24 cellular contexts compared by ENCODE assay signal in genomic region chr3:107117156-107117555, GRCh38.
A peak's percentile ranks its signal among the peaks of the same experiment; 100 is the strongest.
DNase-seq lines count a peak whose midpoint lies in the region; ATAC-seq, FAIRE-seq and TF ChIP-seq lines count a peak whose summit lies in the region.
"Had no signal": no experiment of that assay in that cellular context is flagged by ENCODE, and none has a peak within 500 bp of the region (broad histone marks: within the 10 kb centered on the region; RNA-seq: fewer than 3 reads in every experiment).

No MANE protein-coding gene starts in this region.

- no peaks in the 10 kb centered on the region for H3K9me2 ChIP-seq in OCI-LY7 (ENCODE audit: insufficient read depth, low read length)

- WGBS in A549 (ENCODE audit: missing lambda C conversion rate), result 90% methylated on average over 4 of the region's 4 CpGs
- 94% methylated on average over 4 of the region's 4 CpGs; no CpG with 5 or more reads in 1 of the 2 experiments for WGBS in H1 (ENCODE audit: extremely low coverage in 1 of 2, insufficient coverage in 1 of 2, insufficient read length in 1 of 2, insufficient replicate concordance in 2 of 2, low coverage in 1 of 2, low lambda C conversion rate in 2 of 2, missing lambda C conversion rate in 1 of 2), 2 experiments

- ATAC-seq in A549 (no peak), GM18520 (IDR thresholded peaks at IDR 0.05; ENCODE audit: unreplicated experiment) (no peak)

- H3K4me1 Mint-ChIP-seq in neural progenitor cell, result peaks cover 6% of the 10 kb centered on the region
- peaks cover 7% of the 10 kb centered on the region for H3K4me1 Mint-ChIP-seq in chondrocyte (ENCODE audit: low read depth)

- H3K56ac ChIP-seq in H1 (replicated peaks; ENCODE audit: insufficient read length, low read depth, low read length), result no peak overlapping the region

- H2BK120ac ChIP-seq in H1 (replicated peaks; ENCODE audit: low read depth, low read length), result no peak overlapping the region

- TF ChIP-seq CTCF in A549 (IDR thresholded peaks at IDR 0.05), result no peak
- no peak for TF ChIP-seq CTCF in OCI-LY7 (conservative IDR thresholded peaks at IDR 0.05; ENCODE audit: low read length)
- TF ChIP-seq CTCF in H1 (IDR thresholded peaks at IDR 0.05; ENCODE audit: control extremely low read depth in 1 of 3, insufficient read depth in 1 of 3, low read depth in 1 of 3, low read length in 3 of 3), result no peak
- no peak for TF ChIP-seq CTCF in neural progenitor cell (IDR thresholded peaks at IDR 0.05)
- TF ChIP-seq CTCF in chondrocyte (IDR thresholded peaks at IDR 0.05), result no peak

- H4K91ac ChIP-seq in H1 (replicated peaks; ENCODE audit: insufficient read length, low read length), result no peak overlapping the region

- POLR2A ChIA-PET in A549 (lab: Yijun Ruan, JAX) (no interaction called here), OCI-LY7 (lab: Charles Lee) (interaction anchor here (1.1 kb wide), 1 partner anchor 13 kb away, joined by 9 read pairs; no protein-coding TSS in a partner anchor), H1 (lab: Charles Lee; ENCODE audit: partially characterized antibody) (no interaction called here)

- no peak overlapping the region for H3K4me2 ChIP-seq in A549
- H3K4me2 ChIP-seq in OCI-LY7 (ENCODE audit: low read length), result no peak overlapping the region
- no peak overlapping the region for H3K4me2 ChIP-seq in H1 (ENCODE audit: insufficient read depth in 1 of 2, low read depth in 2 of 2, low read length in 2 of 2)
- H3K4me2 ChIP-seq in neural progenitor cell, result no peak overlapping the region

- H3F3A ChIP-seq in neural progenitor cell (ENCODE audit: low read depth), result no peaks in the 10 kb centered on the region

- H3K9me3 ChIP-seq in A549, result no peaks in the 10 kb centered on the region
- H3K9me3 ChIP-seq in OCI-LY7 (ENCODE audit: low read length), result no peaks in the 10 kb centered on the region
- no peaks in the 10 kb centered on the region for H3K9me3 ChIP-seq in H1 (ENCODE audit: insufficient read depth in 2 of 2, low read depth in 1 of 2, low read length in 1 of 2)
- no peaks in the 10 kb centered on the region for H3K9me3 ChIP-seq in neural progenitor cell (ENCODE audit: low read depth)
- H3K9me3 ChIP-seq: Peyer's patch had no signal

- no peak overlapping the region for H3K18ac ChIP-seq in H1 (ENCODE audit: extremely low read depth, low read length)

- H4K5ac ChIP-seq in H1 (ENCODE audit: insufficient read length, low read depth, low read length), result no peak overlapping the region

- no peaks in the 10 kb centered on the region for H4K20me1 ChIP-seq in OCI-LY7 (ENCODE audit: insufficient read depth, low read length)
- no peaks in the 10 kb centered on the region for H4K20me1 ChIP-seq in H1 (replicated peaks in 1 of 2; ENCODE audit: control insufficient read depth in 1 of 2, insufficient read depth in 2 of 2, low read length in 2 of 2)
- H4K20me1 ChIP-seq in neural progenitor cell (ENCODE audit: low read depth), result no peaks in the 10 kb centered on the region

- H2BK20ac ChIP-seq in H1 (ENCODE audit: low read length), result 0 out of 2 replicates have a peak overlapping the region, but pooled peaks have one; percentile 51

- H3K9me3 Mint-ChIP-seq in neural progenitor cell, result no peaks in the 10 kb centered on the region
- H3K9me3 Mint-ChIP-seq in chondrocyte (ENCODE audit: low read depth), result no peaks in the 10 kb centered on the region

- no peak overlapping the region for H4K8ac ChIP-seq in H1 (ENCODE audit: extremely low read depth, insufficient read depth, low read length)

- H2AFZ ChIP-seq in OCI-LY7 (ENCODE audit: low read length) (peak overlapping the region; percentile 45; the same call in 1 of the 2 replicates), H1 (ENCODE audit: low read length) (no peak overlapping the region), neural progenitor cell (replicated peaks) (peak overlapping the region; percentile 83)

- no peak overlapping the region for H2BK15ac ChIP-seq in H1 (ENCODE audit: low read length)

- no peak overlapping the region for H2BK5ac ChIP-seq in H1 (ENCODE audit: low read depth, low read length)

- no peak for TF ChIP-seq RAD21 in A549 (conservative IDR thresholded peaks at IDR 0.05 in 1 of 2, IDR thresholded peaks at IDR 0.05 in 1 of 2)
- no peak for TF ChIP-seq RAD21 in H1 (IDR thresholded peaks at IDR 0.05 in 1 of 2, conservative IDR thresholded peaks at IDR 0.05 in 1 of 2; ENCODE audit: low read depth in 2 of 2, low read length in 2 of 2)

- TF ChIP-seq EP300 in A549 (IDR thresholded peaks at IDR 0.05), result no peak
- TF ChIP-seq EP300 in H1 (IDR thresholded peaks at IDR 0.05; ENCODE audit: borderline replicate concordance in 1 of 2, low read depth in 2 of 2, low read length in 2 of 2), result no peak

- H3K27ac Mint-ChIP-seq in neural progenitor cell (no peak overlapping the region), chondrocyte (ENCODE audit: unreplicated experiment) (no peak overlapping the region)
- H3K27ac Mint-ChIP-seq: B cell, CD14-positive monocyte had no signal

- H3K79me2 ChIP-seq in OCI-LY7 (ENCODE audit: insufficient read depth, low read depth, low read length) (no peaks in the 10 kb centered on the region), H1 (ENCODE audit: control insufficient read depth in 1 of 2, insufficient read depth in 2 of 2, low read length in 2 of 2) (no peaks in the 10 kb centered on the region), neural progenitor cell (ENCODE audit: low read depth) (no peaks in the 10 kb centered on the region)

- intact Hi-C loops in OCI-LY7 (cut with micrococcal nuclease; ENCODE audit: unreplicated experiment), result no loop called here

- H3K36me3 Mint-ChIP-seq in neural progenitor cell, result no peaks in the 10 kb centered on the region
- H3K36me3 Mint-ChIP-seq in chondrocyte (ENCODE audit: low read depth), result no peaks in the 10 kb centered on the region
- H3K36me3 Mint-ChIP-seq: CD14-positive monocyte had no signal

- DNase-seq in A549 (ENCODE audit: low read depth in 1 of 2, low spot score in 1 of 2), result no peak
- no peak for DNase-seq in OCI-LY7 (ENCODE audit: low spot score)
- DNase-seq in H1 (ENCODE audit: low read depth in 1 of 2, low spot score in 2 of 2), result no peak
- DNase-seq in neural progenitor cell (ENCODE audit: low spot score), result no peak
- DNase-seq in chondrocyte (ENCODE audit: low spot score), result no peak
- no peak for DNase-seq in dedifferentiated amniotic fluid mesenchymal stem cell (ENCODE audit: extremely low spot score)
- no peak for DNase-seq in HTR-8/SVneo (ENCODE audit: insufficient read length, low spot score)
- DNase-seq: 8988T; H7; KBM-7; MM.1S; NCI-H1092; NCI-H1436; NCI-H2029; NCI-H2227 treated with DMSO at 0.1 percent for 48 hours; NCI-H510A; NCI-H774; NK-92 treated with Interleukin-12 subunit alpha and Interleukin-12 subunit beta, amount 100 ng/mL, for 24 hours; Peyer's patch had no signal

- no peak overlapping the region for H2AK5ac ChIP-seq in H1 (ENCODE audit: low read depth, low read length)

- H3K4me1 ChIP-seq in A549, result no peaks in the 10 kb centered on the region
- no peaks in the 10 kb centered on the region for H3K4me1 ChIP-seq in OCI-LY7 (ENCODE audit: insufficient read depth, low read length, poor library complexity, severe bottlenecking)
- H3K4me1 ChIP-seq in H1 (replicated peaks in 1 of 4; ENCODE audit: control insufficient read depth in 3 of 4, insufficient read depth in 4 of 4, low read length in 3 of 4), result no peaks in the 10 kb centered on the region
- no peaks in the 10 kb centered on the region for H3K4me1 ChIP-seq in neural progenitor cell
- H3K4me1 ChIP-seq: Peyer's patch had no signal

- no peaks in the 10 kb centered on the region for H3K23me2 ChIP-seq in H1 (ENCODE audit: low read depth, low read length)

- no peak overlapping the region for H3K23ac ChIP-seq in H1 (ENCODE audit: insufficient read length)

- H2BK12ac ChIP-seq in H1 (ENCODE audit: low read depth, low read length), result no peak overlapping the region

- H3K9ac ChIP-seq in H1 (replicated peaks in 1 of 4; ENCODE audit: extremely low read depth in 1 of 4, low read depth in 3 of 4, low read length in 3 of 4), result no peak overlapping the region
- no peak overlapping the region for H3K9ac ChIP-seq in neural progenitor cell

- H3K27me3 ChIP-seq in H1 (replicated peaks in 1 of 4; ENCODE audit: control insufficient read depth in 3 of 4, extremely low read depth in 1 of 4, insufficient read depth in 3 of 4, low read length in 3 of 4) (no peaks in the 10 kb centered on the region), neural progenitor cell (no peaks in the 10 kb centered on the region)
- H3K27me3 ChIP-seq: Peyer's patch had no signal

- H3K27ac ChIP-seq in A549 (no peak overlapping the region), OCI-LY7 (ENCODE audit: low read depth, low read length, poor library complexity, severe bottlenecking) (no peak overlapping the region), H1 (ENCODE audit: low read depth, low read length) (no peak overlapping the region), neural progenitor cell (no peak overlapping the region)
- H3K27ac ChIP-seq: Peyer's patch had no signal

- no peak for FAIRE-seq in A549 (lab: Jason Lieb, UNC)
- peak; percentile 32 for FAIRE-seq in H1 (lab: Jason Lieb, UNC)
- no peak for FAIRE-seq in HTR-8/SVneo (lab: Jason Lieb, UNC)
- FAIRE-seq: G401.6, GM19239 had no signal

- H3K4me3 ChIP-seq in A549 (no peak overlapping the region), OCI-LY7 (ENCODE audit: low read depth, low read length, poor library complexity, severe bottlenecking) (no peak overlapping the region), H1 (ENCODE audit: extremely low read depth in 1 of 4, insufficient read depth in 2 of 4, low read depth in 3 of 4, low read length in 4 of 4) (no peak overlapping the region), neural progenitor cell (no peak overlapping the region)
- H3K4me3 ChIP-seq: Peyer's patch had no signal

- H3K36me3 ChIP-seq in OCI-LY7 (ENCODE audit: insufficient read depth, low read length) (no peaks in the 10 kb centered on the region), H1 (ENCODE audit: control insufficient read depth in 2 of 4, insufficient read depth in 4 of 4, low read length in 3 of 4) (no peaks in the 10 kb centered on the region), neural progenitor cell (no peaks in the 10 kb centered on the region)
- H3K36me3 ChIP-seq: Peyer's patch had no signal

- H3K79me1 ChIP-seq in H1 (ENCODE audit: low read depth, low read length), result no peaks in the 10 kb centered on the region

- no peak overlapping the region for H3K4ac ChIP-seq in H1 (replicated peaks; ENCODE audit: insufficient read length, low read depth, low read length)

- H3K4me3 Mint-ChIP-seq in neural progenitor cell (no peak overlapping the region), chondrocyte (ENCODE audit: unreplicated experiment) (no peak overlapping the region)
- H3K4me3 Mint-ChIP-seq: B cell had no signal

- H3K27me3 Mint-ChIP-seq in neural progenitor cell (ENCODE audit: insufficient read depth, low read depth) (no peaks in the 10 kb centered on the region), chondrocyte (ENCODE audit: low read depth) (no peaks in the 10 kb centered on the region)

- no peak overlapping the region for H3K14ac ChIP-seq in H1 (ENCODE audit: insufficient read length)

- TF ChIP-seq POLR2A in A549 (IDR thresholded peaks at IDR 0.05; ENCODE audit: low read length) (no peak), H1 (IDR thresholded peaks at IDR 0.05; ENCODE audit: control extremely low read depth in 1 of 2, low read depth in 2 of 2, low read length in 2 of 2) (no peak)

- BruUV-seq in OCI-LY7 (replicated peaks; lab: Mats Ljungman, UMichigan), result no TSS peak

- CTCF ChIA-PET in A549 (lab: Yijun Ruan, JAX) (interaction anchor here (1.9 to 3.2 kb wide), 3 partner anchors 9 to 17 kb away, joined by 12 to 38 read pairs (median 16); no protein-coding TSS in a partner anchor), OCI-LY7 (lab: Charles Lee; ENCODE audit: unreplicated experiment) (no interaction called here), H1 (lab: Charles Lee; ENCODE audit: partially characterized antibody) (interaction anchor here (0.6 to 3.6 kb wide), 8 partner anchors 8 to 756 kb away, joined by 3 to 18 read pairs (median 3); no protein-coding TSS in a partner anchor)

Comparison
In these comparisons a context has a peak if more than half of its experiments do, and no peak if none do; other contexts are left out.
1. Of the 18 proteins assayed by ChIP-seq in both H1 and A549: peak only in H1: none; only in A549: MAFK; in both: none; in neither: 17.